ENCODE assay signal across 14 cellular contexts in genomic region chr18:9715974-9716373, GRCh38. TPM values are rescaled to one million over a fixed set of nuclear protein-coding genes. Genes with fewer than 3 reads are reported as not detected.
DNase-seq lines count a peak whose midpoint lies in the region; ATAC-seq and TF ChIP-seq lines count a peak whose summit lies in the region.
"Had no signal": no experiment of that assay in that cellular context is flagged by ENCODE, and none has a peak within 500 bp of the region (broad histone marks: within the 10 kb centered on the region; RNA-seq: fewer than 3 reads in every experiment).

No MANE protein-coding gene starts in this region.

- intact Hi-C loops in CD14-positive monocyte (cut with micrococcal nuclease) (no loop called here), left colon (cut with DNase I, micrococcal nuclease) (no loop called here)
- intact Hi-C loops in dendritic cell treated with granulocyte-macrophage colony-stimulating factor and Interleukin-4, amounts not matched to agents 40 ng/mL and 50 ng/mL, for 4 days (cut with micrococcal nuclease): loop anchor here (10.0 kb wide), 1 partner anchor 809 kb away; the partner anchor contains the start of gene NAPG

- peaks cover 0 to 3% (median 0%) of the 10 kb centered on the region in 7 donors for H3K9me3 Mint-ChIP-seq in CD14-positive monocyte
- H3K9me3 Mint-ChIP-seq in dendritic cell treated with granulocyte-macrophage colony-stimulating factor and Interleukin-4, amounts not matched to agents 40 ng/mL and 50 ng/mL, for 4 days: no peaks in the 10 kb centered on the region

- H3K4me3 Mint-ChIP-seq in CD14-positive monocyte: peak overlapping the region; percentile 42 to 69
- peak overlapping the region; percentile 58 for H3K4me3 Mint-ChIP-seq in dendritic cell treated with granulocyte-macrophage colony-stimulating factor and Interleukin-4, amounts not matched to agents 40 ng/mL and 50 ng/mL, for 4 days

- peaks cover 47 to 58% of the 10 kb centered on the region in 2 donors for H3K36me3 Mint-ChIP-seq in CD14-positive monocyte
- H3K36me3 Mint-ChIP-seq in dendritic cell treated with granulocyte-macrophage colony-stimulating factor and Interleukin-4, amounts not matched to agents 40 ng/mL and 50 ng/mL, for 4 days (ENCODE audit: low read depth): peaks cover 80% of the 10 kb centered on the region

- peak overlapping the region; percentile 83 to 95 (median 88) for H3K27ac Mint-ChIP-seq in CD14-positive monocyte
- peak overlapping the region; percentile 85 for H3K27ac Mint-ChIP-seq in dendritic cell treated with granulocyte-macrophage colony-stimulating factor and Interleukin-4, amounts not matched to agents 40 ng/mL and 50 ng/mL, for 4 days

- H3K27me3 Mint-ChIP-seq in CD14-positive monocyte (ENCODE audit: low read depth in 3 of 3): peaks cover 0 to 3% (median 2%) of the 10 kb centered on the region in 3 donors
- H3K27me3 Mint-ChIP-seq in dendritic cell treated with granulocyte-macrophage colony-stimulating factor and Interleukin-4, amounts not matched to agents 40 ng/mL and 50 ng/mL, for 4 days: no peaks in the 10 kb centered on the region

- TF ChIP-seq CTCF in CD14-positive monocyte (IDR thresholded peaks at IDR 0.05): no peak

- DNase-seq in CD14-positive monocyte (ENCODE audit: low spot score): no peak
- peak; percentile 60 for DNase-seq in MV-4-11 (lab: John Stamatoyannopoulos, UW)
- peak; percentile 63 for DNase-seq in pons (ENCODE audit: low spot score)
- no peak for DNase-seq in NCI-H1105 treated with DMSO at 0.1 percent for 48 hours (lab: John Stamatoyannopoulos, UW)
- no peak for DNase-seq in left colon
- no peak for DNase-seq in DMS114 treated with DMSO at 0.1 percent for 48 hours (lab: John Stamatoyannopoulos, UW; ENCODE audit: unreplicated experiment)
- DNase-seq: DMS 273 treated with DMSO at 0.1 percent for 48 hours, Karpas-422, NCI-H1436 treated with DMSO at 0.1 percent for 48 hours, NCI-H2227 treated with DMSO at 0.1 percent for 48 hours, NCI-H526, SJCRH30 had no signal

- peaks cover 75% of the 10 kb centered on the region for H3K4me1 Mint-ChIP-seq in CD14-positive monocyte
- H3K4me1 Mint-ChIP-seq in dendritic cell treated with granulocyte-macrophage colony-stimulating factor and Interleukin-4, amounts not matched to agents 40 ng/mL and 50 ng/mL, for 4 days (ENCODE audit: low read depth): peaks cover 82% of the 10 kb centered on the region

- ATAC-seq in GM21737 (IDR thresholded peaks at IDR 0.05; ENCODE audit: unreplicated experiment) (no peak), left colon (no peak)

RNA-seq across cellular contexts. Expression of gene RAB31, which starts 7.9 kb away (rescaled TPM):
- 100 to 1,000 TPM; 348 to 367 TPM for polyA plus RNA-seq in CD14-positive monocyte
- total RNA-seq in left colon: 10 to 100 TPM in 1 of 2 donors, 1 to 10 TPM in 1; 6.0 to 16.6 TPM

Comparison
In these comparisons a context has a peak if more than half of its experiments do, and no peak if none do; other contexts are left out.
1. DNase-seq: peak in MV-4-11 (single experiment) and pons (single experiment); none in CD14-positive monocyte (single experiment), NCI-H1105 treated with DMSO at 0.1 percent for 48 hours (single experiment), left colon (0 of 2) and DMS114 treated with DMSO at 0.1 percent for 48 hours (single experiment).